28 cellular contexts compared by ENCODE assay signal in the genomic region with DNA sequence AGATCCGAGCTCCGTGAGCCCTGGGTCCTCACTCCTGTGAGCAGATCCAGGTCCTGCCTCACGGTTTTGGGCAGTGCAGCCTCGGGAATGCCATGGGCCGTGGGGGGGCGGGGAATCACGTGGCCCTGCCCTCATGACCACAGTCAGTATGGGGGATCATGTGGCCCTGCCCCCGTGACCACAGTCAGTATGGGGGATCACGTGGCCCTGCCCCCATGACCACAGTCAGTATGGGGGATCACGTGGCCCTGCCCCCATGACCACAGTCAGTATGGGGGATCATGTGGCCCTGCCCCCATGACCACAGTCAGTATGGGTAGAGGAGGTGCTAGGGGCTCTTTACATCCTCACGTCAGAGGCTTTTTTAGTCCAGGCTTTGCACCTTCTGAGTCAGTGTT.
DNase-seq lines count a peak whose midpoint lies in the region; ATAC-seq and TF ChIP-seq lines count a peak whose summit lies in the region.
"Had no signal": no experiment of that assay in that cellular context is flagged by ENCODE, and none has a peak within 500 bp of the region (broad histone marks: within the 10 kb centered on the region; RNA-seq: fewer than 3 reads in every experiment).

No MANE protein-coding gene starts in this region.

- no peaks in the 10 kb centered on the region for H3K9me3 Mint-ChIP-seq in CD4-positive, alpha-beta T cell
- H3K9me3 Mint-ChIP-seq: activated naive CD8-positive, alpha-beta T cell treated with anti-CD3 and anti-CD28 coated beads for 36 hours; stimulated activated effector memory CD8-positive, alpha-beta T cell treated with anti-CD3 and anti-CD28 coated beads, Interleukin-12 subunit alpha, Interleukin-12 subunit beta, amount 100 ng/mL, for 72 hours had no signal

- CTCF ChIA-PET in CD4-positive, alpha-beta T cell (lab: Charles Lee): no interaction called here

- H3K36me3 ChIP-seq in skeletal muscle tissue (ENCODE audit: control insufficient read depth in 3 of 3, insufficient read depth in 3 of 3, low read length in 3 of 3): no peaks in the 10 kb centered on the region
- H3K36me3 ChIP-seq: BLaER1 treated with 17β-estradiol and CSF1 and Interleukin-3, amounts not matched to agents 10 nM and 100 nM had no signal

- peaks cover 11% of the 10 kb centered on the region for H3K36me3 Mint-ChIP-seq in CD4-positive, alpha-beta T cell (ENCODE audit: low read depth)
- peaks cover 2% of the 10 kb centered on the region for H3K36me3 Mint-ChIP-seq in T-helper 17 cell (ENCODE audit: low read depth)
- H3K36me3 Mint-ChIP-seq: stimulated activated effector memory CD8-positive, alpha-beta T cell treated with anti-CD3 and anti-CD28 coated beads, Interleukin-12 subunit alpha, Interleukin-12 subunit beta, amount 100 ng/mL, for 72 hours had no signal

- H3K4me3 ChIP-seq in skeletal muscle tissue (ENCODE audit: low read length in 3 of 3): peak overlapping the region in 2 of 3 donors; percentile 36 to 49
- H3K4me3 ChIP-seq: BLaER1 treated with 17β-estradiol and CSF1 and Interleukin-3, amounts not matched to agents 10 nM and 100 nM; hepatocyte; spleen; testis had no signal

- H3K9me3 ChIP-seq in skeletal muscle tissue (ENCODE audit: control insufficient read depth in 3 of 3, low read length in 3 of 3) (no peaks in the 10 kb centered on the region), T-helper 17 cell (ENCODE audit: control insufficient read depth, low read length, poor library complexity, severe bottlenecking) (no peaks in the 10 kb centered on the region)
- H3K9me3 ChIP-seq in CD4-positive, alpha-beta T cell (ENCODE audit: control insufficient read depth, low read length): no peaks in the 10 kb centered on the region
- H3K9me3 ChIP-seq: BLaER1 treated with 17β-estradiol and CSF1 and Interleukin-3, amounts not matched to agents 10 nM and 100 nM; spleen; testis had no signal

- intact Hi-C loops in CD4-positive, alpha-beta T cell (cut with DNase I, micrococcal nuclease): no loop called here

- no peak overlapping the region for H3K4me3 Mint-ChIP-seq in CD4-positive, alpha-beta T cell
- no peak overlapping the region for H3K4me3 Mint-ChIP-seq in T-helper 17 cell
- H3K4me3 Mint-ChIP-seq: activated naive CD8-positive, alpha-beta T cell treated with anti-CD3 and anti-CD28 coated beads for 36 hours; neural crest cell; stimulated activated effector memory CD8-positive, alpha-beta T cell treated with anti-CD3 and anti-CD28 coated beads, Interleukin-12 subunit alpha, Interleukin-12 subunit beta, amount 100 ng/mL, for 72 hours had no signal

- no peak for TF ChIP-seq CTCF in CD4-positive, alpha-beta T cell (IDR thresholded peaks at IDR 0.05)

- H3K27me3 ChIP-seq in skeletal muscle tissue (ENCODE audit: control insufficient read depth in 3 of 3, insufficient read depth in 3 of 3, low read length in 3 of 3): peaks cover 25 to 53% (median 39%) of the 10 kb centered on the region in 3 donors
- H3K27me3 ChIP-seq in CD4-positive, alpha-beta T cell (ENCODE audit: control insufficient read depth, insufficient read depth, low read length): no peaks in the 10 kb centered on the region
- H3K27me3 ChIP-seq: BLaER1 treated with 17β-estradiol and CSF1 and Interleukin-3, amounts not matched to agents 10 nM and 100 nM; hepatocyte; testis had no signal

- no peaks in the 10 kb centered on the region for H3K4me1 Mint-ChIP-seq in CD4-positive, alpha-beta T cell (ENCODE audit: low read depth)
- peaks cover 2% of the 10 kb centered on the region for H3K4me1 Mint-ChIP-seq in T-helper 17 cell
- H3K4me1 Mint-ChIP-seq: activated naive CD8-positive, alpha-beta T cell treated with anti-CD3 and anti-CD28 coated beads for 36 hours; neural crest cell; stimulated activated effector memory CD8-positive, alpha-beta T cell treated with anti-CD3 and anti-CD28 coated beads, Interleukin-12 subunit alpha, Interleukin-12 subunit beta, amount 100 ng/mL, for 72 hours had no signal

- no peaks in the 10 kb centered on the region for H3K27me3 Mint-ChIP-seq in CD4-positive, alpha-beta T cell
- no peaks in the 10 kb centered on the region for H3K27me3 Mint-ChIP-seq in T-helper 17 cell
- H3K27me3 Mint-ChIP-seq: activated naive CD8-positive, alpha-beta T cell treated with anti-CD3 and anti-CD28 coated beads for 36 hours had no signal

- H3K27ac ChIP-seq in cingulate gyrus (ENCODE audit: low read depth, low read length) (peak overlapping the region; percentile 94), skeletal muscle tissue (ENCODE audit: low read depth, low read length) (no peak overlapping the region)
- H3K27ac ChIP-seq in CD4-positive, alpha-beta T cell (ENCODE audit: low read depth, low read length): no peak overlapping the region
- H3K27ac ChIP-seq: BLaER1 treated with 17β-estradiol and CSF1 and Interleukin-3, amounts not matched to agents 10 nM and 100 nM; hepatocyte; HL-60; spleen; testis had no signal

- peaks cover 9 to 41% (median 32%) of the 10 kb centered on the region in 3 donors for H3K4me1 ChIP-seq in skeletal muscle tissue (ENCODE audit: control insufficient read depth in 3 of 3, insufficient read depth in 3 of 3, low read length in 3 of 3)
- H3K4me1 ChIP-seq: spleen had no signal

- no peak overlapping the region for H3K27ac Mint-ChIP-seq in CD4-positive, alpha-beta T cell
- H3K27ac Mint-ChIP-seq in T-helper 17 cell: no peak overlapping the region
- H3K27ac Mint-ChIP-seq: activated naive CD8-positive, alpha-beta T cell treated with anti-CD3 and anti-CD28 coated beads for 36 hours; stimulated activated effector memory CD8-positive, alpha-beta T cell treated with anti-CD3 and anti-CD28 coated beads, Interleukin-12 subunit alpha, Interleukin-12 subunit beta, amount 100 ng/mL, for 72 hours had no signal

- DNase-seq in LHCN-M2 (ENCODE audit: low read depth) (peak; percentile 55), myocyte (ENCODE audit: low read depth) (peak; percentile 70), T-helper 17 cell (no peak)
- no peak for DNase-seq in CD4-positive, alpha-beta T cell
- DNase-seq: activated CD4-positive, alpha-beta T cell treated with anti-CD3 and anti-CD28 coated beads, Interleukin-2, amount 50 U/mL, for 48 hours; activated CD4-positive, CD25-positive, alpha-beta regulatory T cell; activated CD8-positive, alpha-beta memory T cell treated with anti-CD3 and anti-CD28 coated beads, Interleukin-2, amount 50 U/mL, for 48 hours; activated naive CD8-positive, alpha-beta T cell treated with anti-CD3 and anti-CD28 coated beads for 36 hours; effector CD8-positive, alpha-beta T cell; erythroblast; NCI-H1092; NCI-H2029; NCI-H345; NCI-H774; Right ventricle myocardium superior; spleen; stimulated activated CD4-positive, alpha-beta T cell treated with anti-CD3 and anti-CD28 coated beads, Interleukin-2, amount 100 ng/mL, for 48 hours; T1000 had no signal

- no peak overlapping the region for H3K9ac ChIP-seq in skeletal muscle tissue (ENCODE audit: low read depth in 1 of 3, low read length in 3 of 3)
- H3K9ac ChIP-seq: BLaER1 treated with 17β-estradiol and CSF1 and Interleukin-3, amounts not matched to agents 10 nM and 100 nM had no signal

- POLR2A ChIA-PET in CD4-positive, alpha-beta T cell (lab: Charles Lee): no interaction called here

- ATAC-seq in CD4-positive, alpha-beta T cell (ENCODE audit: poor library complexity): no peak
- ATAC-seq in GM21381 (IDR thresholded peaks at IDR 0.05; ENCODE audit: unreplicated experiment): no peak
- ATAC-seq in T-helper 17 cell: no peak
- ATAC-seq in HG02678 (IDR thresholded peaks at IDR 0.05; ENCODE audit: unreplicated experiment): no peak
- ATAC-seq: stimulated activated effector memory CD8-positive, alpha-beta T cell treated with anti-CD3 and anti-CD28 coated beads, Interleukin-12 subunit alpha, Interleukin-12 subunit beta, amount 100 ng/mL, for 72 hours had no signal

Comparison
In these comparisons a context has a peak if more than half of its experiments do, and no peak if none do; other contexts are left out.
1. DNase-seq: peak in LHCN-M2 (single experiment) and myocyte (single experiment); none in CD4-positive, alpha-beta T cell (0 of 10) and T-helper 17 cell (0 of 3).